1 cellular context compared by ENCODE assay signal in genomic region chrX:40570346-40571093, GRCh38.
TF ChIP-seq lines count a peak whose summit lies in the region.

No MANE protein-coding gene starts in this region.

TF ChIP-seq in GM12878, 131 proteins besides CTCF, POLR2A, EP300 and RAD21 (continued from another document):
- TF ChIP-seq, protein P1, sequence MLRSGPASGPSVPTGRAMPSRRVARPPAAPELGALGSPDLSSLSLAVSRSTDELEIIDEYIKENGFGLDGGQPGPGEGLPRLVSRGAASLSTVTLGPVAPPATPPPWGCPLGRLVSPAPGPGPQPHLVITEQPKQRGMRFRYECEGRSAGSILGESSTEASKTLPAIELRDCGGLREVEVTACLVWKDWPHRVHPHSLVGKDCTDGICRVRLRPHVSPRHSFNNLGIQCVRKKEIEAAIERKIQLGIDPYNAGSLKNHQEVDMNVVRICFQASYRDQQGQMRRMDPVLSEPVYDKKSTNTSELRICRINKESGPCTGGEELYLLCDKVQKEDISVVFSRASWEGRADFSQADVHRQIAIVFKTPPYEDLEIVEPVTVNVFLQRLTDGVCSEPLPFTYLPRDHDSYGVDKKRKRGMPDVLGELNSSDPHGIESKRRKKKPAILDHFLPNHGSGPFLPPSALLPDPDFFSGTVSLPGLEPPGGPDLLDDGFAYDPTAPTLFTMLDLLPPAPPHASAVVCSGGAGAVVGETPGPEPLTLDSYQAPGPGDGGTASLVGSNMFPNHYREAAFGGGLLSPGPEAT (IDR thresholded peaks at IDR 0.05; ENCODE audit: low read depth) = peak; percentile 80
- TF ChIP-seq NFIC (IDR thresholded peaks at IDR 0.05; ENCODE audit: low read depth, low read length) = peak; percentile 85; the same call in 1 of the 2 replicates
- no peak for TF ChIP-seq KAT2A (conservative IDR thresholded peaks at IDR 0.05; ENCODE audit: control insufficient read depth, low read depth, low read length)
- no peak for TF ChIP-seq NFYA (IDR thresholded peaks at IDR 0.05; ENCODE audit: borderline replicate concordance, low read depth, low read length)
- TF ChIP-seq, protein P2, sequence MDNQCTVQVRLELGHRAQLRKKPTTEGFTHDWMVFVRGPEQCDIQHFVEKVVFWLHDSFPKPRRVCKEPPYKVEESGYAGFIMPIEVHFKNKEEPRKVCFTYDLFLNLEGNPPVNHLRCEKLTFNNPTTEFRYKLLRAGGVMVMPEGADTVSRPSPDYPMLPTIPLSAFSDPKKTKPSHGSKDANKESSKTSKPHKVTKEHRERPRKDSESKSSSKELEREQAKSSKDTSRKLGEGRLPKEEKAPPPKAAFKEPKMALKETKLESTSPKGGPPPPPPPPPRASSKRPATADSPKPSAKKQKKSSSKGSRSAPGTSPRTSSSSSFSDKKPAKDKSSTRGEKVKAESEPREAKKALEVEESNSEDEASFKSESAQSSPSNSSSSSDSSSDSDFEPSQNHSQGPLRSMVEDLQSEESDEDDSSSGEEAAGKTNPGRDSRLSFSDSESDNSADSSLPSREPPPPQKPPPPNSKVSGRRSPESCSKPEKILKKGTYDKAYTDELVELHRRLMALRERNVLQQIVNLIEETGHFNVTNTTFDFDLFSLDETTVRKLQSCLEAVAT (IDR thresholded peaks at IDR 0.05) = no peak
- TF ChIP-seq, protein P3, sequence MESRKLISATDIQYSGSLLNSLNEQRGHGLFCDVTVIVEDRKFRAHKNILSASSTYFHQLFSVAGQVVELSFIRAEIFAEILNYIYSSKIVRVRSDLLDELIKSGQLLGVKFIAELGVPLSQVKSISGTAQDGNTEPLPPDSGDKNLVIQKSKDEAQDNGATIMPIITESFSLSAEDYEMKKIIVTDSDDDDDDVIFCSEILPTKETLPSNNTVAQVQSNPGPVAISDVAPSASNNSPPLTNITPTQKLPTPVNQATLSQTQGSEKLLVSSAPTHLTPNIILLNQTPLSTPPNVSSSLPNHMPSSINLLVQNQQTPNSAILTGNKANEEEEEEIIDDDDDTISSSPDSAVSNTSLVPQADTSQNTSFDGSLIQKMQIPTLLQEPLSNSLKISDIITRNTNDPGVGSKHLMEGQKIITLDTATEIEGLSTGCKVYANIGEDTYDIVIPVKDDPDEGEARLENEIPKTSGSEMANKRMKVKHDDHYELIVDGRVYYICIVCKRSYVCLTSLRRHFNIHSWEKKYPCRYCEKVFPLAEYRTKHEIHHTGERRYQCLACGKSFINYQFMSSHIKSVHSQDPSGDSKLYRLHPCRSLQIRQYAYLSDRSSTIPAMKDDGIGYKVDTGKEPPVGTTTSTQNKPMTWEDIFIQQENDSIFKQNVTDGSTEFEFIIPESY (IDR thresholded peaks at IDR 0.05) = no peak
- TF ChIP-seq, protein P4, sequence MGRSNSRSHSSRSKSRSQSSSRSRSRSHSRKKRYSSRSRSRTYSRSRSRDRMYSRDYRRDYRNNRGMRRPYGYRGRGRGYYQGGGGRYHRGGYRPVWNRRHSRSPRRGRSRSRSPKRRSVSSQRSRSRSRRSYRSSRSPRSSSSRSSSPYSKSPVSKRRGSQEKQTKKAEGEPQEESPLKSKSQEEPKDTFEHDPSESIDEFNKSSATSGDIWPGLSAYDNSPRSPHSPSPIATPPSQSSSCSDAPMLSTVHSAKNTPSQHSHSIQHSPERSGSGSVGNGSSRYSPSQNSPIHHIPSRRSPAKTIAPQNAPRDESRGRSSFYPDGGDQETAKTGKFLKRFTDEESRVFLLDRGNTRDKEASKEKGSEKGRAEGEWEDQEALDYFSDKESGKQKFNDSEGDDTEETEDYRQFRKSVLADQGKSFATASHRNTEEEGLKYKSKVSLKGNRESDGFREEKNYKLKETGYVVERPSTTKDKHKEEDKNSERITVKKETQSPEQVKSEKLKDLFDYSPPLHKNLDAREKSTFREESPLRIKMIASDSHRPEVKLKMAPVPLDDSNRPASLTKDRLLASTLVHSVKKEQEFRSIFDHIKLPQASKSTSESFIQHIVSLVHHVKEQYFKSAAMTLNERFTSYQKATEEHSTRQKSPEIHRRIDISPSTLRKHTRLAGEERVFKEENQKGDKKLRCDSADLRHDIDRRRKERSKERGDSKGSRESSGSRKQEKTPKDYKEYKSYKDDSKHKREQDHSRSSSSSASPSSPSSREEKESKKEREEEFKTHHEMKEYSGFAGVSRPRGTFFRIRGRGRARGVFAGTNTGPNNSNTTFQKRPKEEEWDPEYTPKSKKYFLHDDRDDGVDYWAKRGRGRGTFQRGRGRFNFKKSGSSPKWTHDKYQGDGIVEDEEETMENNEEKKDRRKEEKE (IDR thresholded peaks at IDR 0.05) = no peak
- TF ChIP-seq SIN3A (IDR thresholded peaks at IDR 0.05; ENCODE audit: low read depth, low read length) = no peak
- TF ChIP-seq, protein P5, sequence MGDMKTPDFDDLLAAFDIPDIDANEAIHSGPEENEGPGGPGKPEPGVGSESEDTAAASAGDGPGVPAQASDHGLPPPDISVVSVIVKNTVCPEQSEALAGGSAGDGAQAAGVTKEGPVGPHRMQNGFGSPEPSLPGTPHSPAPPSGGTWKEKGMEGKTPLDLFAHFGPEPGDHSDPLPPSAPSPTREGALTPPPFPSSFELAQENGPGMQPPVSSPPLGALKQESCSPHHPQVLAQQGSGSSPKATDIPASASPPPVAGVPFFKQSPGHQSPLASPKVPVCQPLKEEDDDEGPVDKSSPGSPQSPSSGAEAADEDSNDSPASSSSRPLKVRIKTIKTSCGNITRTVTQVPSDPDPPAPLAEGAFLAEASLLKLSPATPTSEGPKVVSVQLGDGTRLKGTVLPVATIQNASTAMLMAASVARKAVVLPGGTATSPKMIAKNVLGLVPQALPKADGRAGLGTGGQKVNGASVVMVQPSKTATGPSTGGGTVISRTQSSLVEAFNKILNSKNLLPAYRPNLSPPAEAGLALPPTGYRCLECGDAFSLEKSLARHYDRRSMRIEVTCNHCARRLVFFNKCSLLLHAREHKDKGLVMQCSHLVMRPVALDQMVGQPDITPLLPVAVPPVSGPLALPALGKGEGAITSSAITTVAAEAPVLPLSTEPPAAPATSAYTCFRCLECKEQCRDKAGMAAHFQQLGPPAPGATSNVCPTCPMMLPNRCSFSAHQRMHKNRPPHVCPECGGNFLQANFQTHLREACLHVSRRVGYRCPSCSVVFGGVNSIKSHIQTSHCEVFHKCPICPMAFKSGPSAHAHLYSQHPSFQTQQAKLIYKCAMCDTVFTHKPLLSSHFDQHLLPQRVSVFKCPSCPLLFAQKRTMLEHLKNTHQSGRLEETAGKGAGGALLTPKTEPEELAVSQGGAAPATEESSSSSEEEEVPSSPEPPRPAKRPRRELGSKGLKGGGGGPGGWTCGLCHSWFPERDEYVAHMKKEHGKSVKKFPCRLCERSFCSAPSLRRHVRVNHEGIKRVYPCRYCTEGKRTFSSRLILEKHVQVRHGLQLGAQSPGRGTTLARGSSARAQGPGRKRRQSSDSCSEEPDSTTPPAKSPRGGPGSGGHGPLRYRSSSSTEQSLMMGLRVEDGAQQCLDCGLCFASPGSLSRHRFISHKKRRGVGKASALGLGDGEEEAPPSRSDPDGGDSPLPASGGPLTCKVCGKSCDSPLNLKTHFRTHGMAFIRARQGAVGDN (IDR thresholded peaks at IDR 0.05) = peak; percentile 19; the same call in 1 of the 2 replicates
- TF ChIP-seq NR2C2 (IDR thresholded peaks at IDR 0.05; ENCODE audit: borderline replicate concordance, control insufficient read depth, insufficient read length, low read depth) = no peak
- no peak for TF ChIP-seq MAX (IDR thresholded peaks at IDR 0.05; ENCODE audit: low read depth, low read length)
- peak in 1 of 2 experiments; percentile 19; a peak in 1 of 4 replicates for TF ChIP-seq BHLHE40 (IDR thresholded peaks at IDR 0.05; ENCODE audit: borderline replicate concordance in 1 of 2, low read depth in 2 of 2, low read length in 1 of 2)
- 0 out of 2 replicates have a peak, but pooled peaks have one; percentile 17 for TF ChIP-seq CREB1 (IDR thresholded peaks at IDR 0.05; ENCODE audit: low read depth)
- peak; percentile 94 for TF ChIP-seq RUNX3 (IDR thresholded peaks at IDR 0.05; ENCODE audit: low read length)
- TF ChIP-seq ZNF24 (IDR thresholded peaks at IDR 0.05) = no peak
- peak; percentile 49; the same call in 1 of the 2 replicates for TF ChIP-seq PAX5 (IDR thresholded peaks at IDR 0.05; ENCODE audit: borderline replicate concordance, low read depth, low read length)
- peak; percentile 86 for TF ChIP-seq MEF2A (IDR thresholded peaks at IDR 0.05; ENCODE audit: insufficient read depth, low read depth, low read length)
- TF ChIP-seq RBBP5 (conservative IDR thresholded peaks at IDR 0.05) = no peak
- TF ChIP-seq SP1 (IDR thresholded peaks at IDR 0.05; ENCODE audit: low read depth, low read length) = peak; percentile 43
- peak; percentile 61 for TF ChIP-seq DPF2 (IDR thresholded peaks at IDR 0.05)
- no peak for TF ChIP-seq NR2F1 (conservative IDR thresholded peaks at IDR 0.05)
- peak; percentile 33; the same call in 1 of the 2 replicates for TF ChIP-seq IRF4 (IDR thresholded peaks at IDR 0.05; ENCODE audit: low read depth, low read length)
- TF ChIP-seq NBN (IDR thresholded peaks at IDR 0.05) = 0 out of 2 replicates have a peak, but pooled peaks have one; percentile 51
- no peak for TF ChIP-seq BMI1 (IDR thresholded peaks at IDR 0.05; ENCODE audit: borderline replicate concordance)
- peak; percentile 76 for TF ChIP-seq BCL11A (IDR thresholded peaks at IDR 0.05; ENCODE audit: low read depth, low read length)
- peak; percentile 69; the same call in 1 of the 2 replicates for TF ChIP-seq MTA2 (IDR thresholded peaks at IDR 0.05; ENCODE audit: low read depth)
- peak; percentile 45 for TF ChIP-seq MEF2B (IDR thresholded peaks at IDR 0.05; ENCODE audit: partially characterized antibody, poor library complexity, severe bottlenecking)
- TF ChIP-seq, protein P6, sequence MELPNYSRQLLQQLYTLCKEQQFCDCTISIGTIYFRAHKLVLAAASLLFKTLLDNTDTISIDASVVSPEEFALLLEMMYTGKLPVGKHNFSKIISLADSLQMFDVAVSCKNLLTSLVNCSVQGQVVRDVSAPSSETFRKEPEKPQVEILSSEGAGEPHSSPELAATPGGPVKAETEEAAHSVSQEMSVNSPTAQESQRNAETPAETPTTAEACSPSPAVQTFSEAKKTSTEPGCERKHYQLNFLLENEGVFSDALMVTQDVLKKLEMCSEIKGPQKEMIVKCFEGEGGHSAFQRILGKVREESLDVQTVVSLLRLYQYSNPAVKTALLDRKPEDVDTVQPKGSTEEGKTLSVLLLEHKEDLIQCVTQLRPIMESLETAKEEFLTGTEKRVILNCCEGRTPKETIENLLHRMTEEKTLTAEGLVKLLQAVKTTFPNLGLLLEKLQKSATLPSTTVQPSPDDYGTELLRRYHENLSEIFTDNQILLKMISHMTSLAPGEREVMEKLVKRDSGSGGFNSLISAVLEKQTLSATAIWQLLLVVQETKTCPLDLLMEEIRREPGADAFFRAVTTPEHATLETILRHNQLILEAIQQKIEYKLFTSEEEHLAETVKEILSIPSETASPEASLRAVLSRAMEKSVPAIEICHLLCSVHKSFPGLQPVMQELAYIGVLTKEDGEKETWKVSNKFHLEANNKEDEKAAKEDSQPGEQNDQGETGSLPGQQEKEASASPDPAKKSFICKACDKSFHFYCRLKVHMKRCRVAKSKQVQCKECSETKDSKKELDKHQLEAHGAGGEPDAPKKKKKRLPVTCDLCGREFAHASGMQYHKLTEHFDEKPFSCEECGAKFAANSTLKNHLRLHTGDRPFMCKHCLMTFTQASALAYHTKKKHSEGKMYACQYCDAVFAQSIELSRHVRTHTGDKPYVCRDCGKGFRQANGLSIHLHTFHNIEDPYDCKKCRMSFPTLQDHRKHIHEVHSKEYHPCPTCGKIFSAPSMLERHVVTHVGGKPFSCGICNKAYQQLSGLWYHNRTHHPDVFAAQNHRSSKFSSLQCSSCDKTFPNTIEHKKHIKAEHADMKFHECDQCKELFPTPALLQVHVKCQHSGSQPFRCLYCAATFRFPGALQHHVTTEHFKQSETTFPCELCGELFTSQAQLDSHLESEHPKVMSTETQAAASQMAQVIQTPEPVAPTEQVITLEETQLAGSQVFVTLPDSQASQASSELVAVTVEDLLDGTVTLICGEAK (IDR thresholded peaks at IDR 0.05; ENCODE audit: borderline replicate concordance) = no peak
- TF ChIP-seq YY1 (IDR thresholded peaks at IDR 0.05; ENCODE audit: low read depth, low read length) = no peak
- TF ChIP-seq TAF1 (IDR thresholded peaks at IDR 0.05; ENCODE audit: borderline replicate concordance, low read depth, low read length) = no peak
- peak; percentile 88 for TF ChIP-seq IKZF1 (conservative IDR thresholded peaks at IDR 0.05)
- 0 out of 2 replicates have a peak, but pooled peaks have one; percentile 30 for TF ChIP-seq ATF7 (IDR thresholded peaks at IDR 0.05; ENCODE audit: low read depth)
- TF ChIP-seq SMAD5 (IDR thresholded peaks at IDR 0.05; ENCODE audit: low read depth) = no peak
- peak in 1 of 2 experiments; percentile 83; a peak in 2 of 4 replicates for TF ChIP-seq ETV6 (conservative IDR thresholded peaks at IDR 0.05 in 1 of 2, IDR thresholded peaks at IDR 0.05 in 1 of 2; ENCODE audit: borderline replicate concordance in 1 of 2, low read depth in 1 of 2)
- TF ChIP-seq CEBPB (IDR thresholded peaks at IDR 0.05; ENCODE audit: borderline replicate concordance in 1 of 2, low read depth in 2 of 2, low read length in 2 of 2) = no peak
- no peak for TF ChIP-seq ZNF622 (IDR thresholded peaks at IDR 0.05)
- TF ChIP-seq MXI1 (IDR thresholded peaks at IDR 0.05; ENCODE audit: low read depth, low read length) = no peak
- peak; percentile 90 for TF ChIP-seq EED (IDR thresholded peaks at IDR 0.05; ENCODE audit: low read depth)
- TF ChIP-seq SUZ12 (IDR thresholded peaks at IDR 0.05; ENCODE audit: unreplicated experiment) = no peak
- TF ChIP-seq SPI1 (IDR thresholded peaks at IDR 0.05; ENCODE audit: borderline replicate concordance, insufficient read depth, low read depth, low read length) = peak; percentile 87; the same call in 1 of the 2 replicates
- peak; percentile 43; the same call in 1 of the 2 replicates for TF ChIP-seq CREM (IDR thresholded peaks at IDR 0.05; ENCODE audit: low read depth)
- no peak for TF ChIP-seq ZNF384 (IDR thresholded peaks at IDR 0.05; ENCODE audit: borderline replicate concordance, low read depth, low read length)
- peak; percentile 81 to 87 for TF ChIP-seq IKZF2 (IDR thresholded peaks at IDR 0.05)
TF ChIP-seq in GM12878: peak in this region for 24.
